15 cellular contexts compared by ENCODE assay signal in genomic region chr2:17800219-17800618, GRCh38. TPM values are rescaled to one million over a fixed set of nuclear protein-coding genes. Genes with fewer than 3 reads are reported as not detected.
DNase-seq lines count a peak whose midpoint lies in the region; ATAC-seq, FAIRE-seq and TF ChIP-seq lines count a peak whose summit lies in the region.
"Had no signal": no experiment of that assay in that cellular context is flagged by ENCODE, and none has a peak within 500 bp of the region (broad histone marks: within the 10 kb centered on the region; RNA-seq: fewer than 3 reads in every experiment).

No MANE protein-coding gene starts in this region.

- peak; percentile 47 for FAIRE-seq in GM12891 (lab: Jason Lieb, UNC)

- H3K27ac Mint-ChIP-seq in nephron progenitor cell = peak overlapping the region; percentile 58
- H3K27ac Mint-ChIP-seq: activated CD8-positive, alpha-beta T cell treated with anti-CD3 and anti-CD28 coated beads for 36 hours had no signal

- no peak for DNase-seq in GM12891 (ENCODE audit: insufficient read length, low spot score)
- DNase-seq in NCI-H146 (lab: John Stamatoyannopoulos, UW) = peak; percentile 51
- DNase-seq in cardiac fibroblast (ENCODE audit: low read depth in 2 of 2) = peak; percentile 39 to 46
- DNase-seq in nephron progenitor cell = no peak
- DNase-seq in activated T-cell treated with anti-CD3 and anti-CD28 coated beads, Interleukin-2, amount 50 U/mL, for 48 hours = no peak
- DNase-seq in DMS114 treated with DMSO at 0.1 percent for 48 hours (lab: John Stamatoyannopoulos, UW; ENCODE audit: unreplicated experiment) = no peak
- DNase-seq in stimulated activated CD4-positive, alpha-beta T cell treated with anti-CD3 and anti-CD28 coated beads, Interleukin-15, amount 100 ng/mL, for 24 hours = no peak
- DNase-seq: activated CD8-positive, alpha-beta T cell treated with anti-CD3 and anti-CD28 coated beads for 36 hours; activated naive CD4-positive, alpha-beta T cell treated with Interleukin-2 at 50 U/mL for 16 hours; Caco-2; islet precursor cell; occipital lobe; stimulated activated CD4-positive, alpha-beta T cell treated with anti-CD3 and anti-CD28 coated beads, Interleukin-4, amount 100 ng/mL, for 4 hours had no signal

- TF ChIP-seq POLR2A in GM12891 (IDR thresholded peaks at IDR 0.05; ENCODE audit: low read depth, low read length) = no peak

- no peaks in the 10 kb centered on the region for H3K36me3 Mint-ChIP-seq in nephron progenitor cell (ENCODE audit: low read depth)

- ATAC-seq in HG03097 (IDR thresholded peaks at IDR 0.05; ENCODE audit: low FRiP score, unreplicated experiment) = no peak
- ATAC-seq: activated CD8-positive, alpha-beta T cell treated with anti-CD3 and anti-CD28 coated beads for 36 hours; HCT116 had no signal

- H3K4me3 ChIP-seq in cardiac fibroblast (replicated peaks in 1 of 2; ENCODE audit: low read depth in 2 of 2, low read length in 2 of 2) = no peak overlapping the region

- TF ChIP-seq CTCF in cardiac fibroblast (IDR thresholded peaks at IDR 0.05; ENCODE audit: low read depth, low read length) (no peak), nephron progenitor cell (IDR thresholded peaks at IDR 0.05) (no peak)

- no peaks in the 10 kb centered on the region for H3K9me3 Mint-ChIP-seq in nephron progenitor cell
- H3K9me3 Mint-ChIP-seq: activated CD8-positive, alpha-beta T cell treated with anti-CD3 and anti-CD28 coated beads for 36 hours had no signal

- no peak overlapping the region for H3K4me3 Mint-ChIP-seq in nephron progenitor cell
- H3K4me3 Mint-ChIP-seq: activated CD8-positive, alpha-beta T cell treated with anti-CD3 and anti-CD28 coated beads for 36 hours had no signal

- H3K27me3 Mint-ChIP-seq in nephron progenitor cell (ENCODE audit: low read depth, poor library complexity) = no peaks in the 10 kb centered on the region

- peaks cover 70% of the 10 kb centered on the region for H3K4me1 Mint-ChIP-seq in nephron progenitor cell

TF ChIP-seq in GM12891, 5 proteins besides CTCF, POLR2A, EP300 and RAD21:
- TF ChIP-seq TAF1 (IDR thresholded peaks at IDR 0.05; ENCODE audit: low read depth, low read length) (no peak), PAX5 (IDR thresholded peaks at IDR 0.05; ENCODE audit: insufficient read depth, low read length, severe bottlenecking) (no peak), POU2F2 (IDR thresholded peaks at IDR 0.05; ENCODE audit: low read depth, low read length) (no peak), SPI1 (IDR thresholded peaks at IDR 0.05; ENCODE audit: low read depth, low read length) (no peak), POLR2AphosphoS5 (IDR thresholded peaks at IDR 0.05; ENCODE audit: low read depth, low read length) (no peak)

RNA-seq across cellular contexts. Expression of gene MSGN1, which starts 16.0 kb away (rescaled TPM):
- not detected for polyA plus RNA-seq in GM12891 (2012; ENCODE audit: low read depth, missing spikeins)

RNA-seq across cellular contexts. Expression of gene GEN1, which starts 46.3 kb away (rescaled TPM):
- 8.2 TPM for polyA plus RNA-seq in GM12891 (2012; ENCODE audit: low read depth, missing spikeins)

RNA-seq across cellular contexts. Expression of gene SMC6, which starts 46.6 kb away (rescaled TPM):
- 15.9 TPM for polyA plus RNA-seq in GM12891 (2012; ENCODE audit: low read depth, missing spikeins)

Comparison
In these comparisons a context has a peak if more than half of its experiments do, and no peak if none do; other contexts are left out.
1. DNase-seq: peak in NCI-H146 (single experiment) and cardiac fibroblast (2 of 2); none in GM12891 (single experiment), nephron progenitor cell (single experiment), activated T-cell treated with anti-CD3 and anti-CD28 coated beads, Interleukin-2, amount 50 U/mL, for 48 hours (0 of 2), DMS114 treated with DMSO at 0.1 percent for 48 hours (single experiment) and stimulated activated CD4-positive, alpha-beta T cell treated with anti-CD3 and anti-CD28 coated beads, Interleukin-15, amount 100 ng/mL, for 24 hours (single experiment).